Comparison of ENCODE assay signal across 8 cellular contexts in genomic region chr4:89294583-89295244, GRCh38. TPM values are rescaled to one million over a fixed set of nuclear protein-coding genes. Genes with fewer than 3 reads are reported as not detected.
DNase-seq lines count a peak whose midpoint lies in the region; ATAC-seq and TF ChIP-seq lines count a peak whose summit lies in the region.

No MANE protein-coding gene starts in this region.

- H3K4me1 ChIP-seq in uterus = no peaks in the 10 kb centered on the region

- no peaks in the 10 kb centered on the region for H3K27me3 Mint-ChIP-seq in activated naive CD8-positive, alpha-beta T cell treated with anti-CD3 and anti-CD28 coated beads, Interleukin-2, amount 50 U/mL, for 24 hours

- no peak overlapping the region for H3K4me3 ChIP-seq in uterus

- no peaks in the 10 kb centered on the region for H3K9me3 ChIP-seq in uterus

- H3K27ac Mint-ChIP-seq in activated naive CD8-positive, alpha-beta T cell treated with anti-CD3 and anti-CD28 coated beads, Interleukin-2, amount 50 U/mL, for 24 hours = peak overlapping the region; percentile 95

- TF ChIP-seq POLR2A in uterus (IDR thresholded peaks at IDR 0.05) = no peak

- ATAC-seq in GM19452 (IDR thresholded peaks at IDR 0.05; ENCODE audit: unreplicated experiment) (peak; percentile 79), HG03432 (IDR thresholded peaks at IDR 0.05; ENCODE audit: unreplicated experiment) (peak; percentile 81)
- ATAC-seq in activated naive CD8-positive, alpha-beta T cell treated with anti-CD3 and anti-CD28 coated beads, Interleukin-2, amount 50 U/mL, for 24 hours = peak; percentile 76

- no peak for TF ChIP-seq CTCF in uterus (IDR thresholded peaks at IDR 0.05)

- peak overlapping the region; percentile 54 for H3K4me3 Mint-ChIP-seq in activated naive CD8-positive, alpha-beta T cell treated with anti-CD3 and anti-CD28 coated beads, Interleukin-2, amount 50 U/mL, for 24 hours

- no peak overlapping the region for H3K27ac ChIP-seq in uterus

- no peaks in the 10 kb centered on the region for H3K36me3 ChIP-seq in uterus

- peaks cover 4% of the 10 kb centered on the region for H3K36me3 Mint-ChIP-seq in activated naive CD8-positive, alpha-beta T cell treated with anti-CD3 and anti-CD28 coated beads, Interleukin-2, amount 50 U/mL, for 24 hours (ENCODE audit: low read depth)

- H3K4me1 Mint-ChIP-seq in activated naive CD8-positive, alpha-beta T cell treated with anti-CD3 and anti-CD28 coated beads, Interleukin-2, amount 50 U/mL, for 24 hours = peaks cover 96% of the 10 kb centered on the region

- DNase-seq in DMS53 (lab: John Stamatoyannopoulos, UW) (peak; percentile 23), uterus (no peak), amniotic stem cell (lab: John Stamatoyannopoulos, UW) (no peak), NCI-H187 (lab: John Stamatoyannopoulos, UW) (no peak), SK-N-DZ (ENCODE audit: low spot score) (no peak)
- DNase-seq in activated naive CD8-positive, alpha-beta T cell treated with anti-CD3 and anti-CD28 coated beads, Interleukin-2, amount 50 U/mL, for 24 hours = no peak

- no peaks in the 10 kb centered on the region for H3K27me3 ChIP-seq in uterus

- no peaks in the 10 kb centered on the region for H3K9me3 Mint-ChIP-seq in activated naive CD8-positive, alpha-beta T cell treated with anti-CD3 and anti-CD28 coated beads, Interleukin-2, amount 50 U/mL, for 24 hours

- intact Hi-C loops in uterus (cut with DNase I; ENCODE audit: low total_unique reads) = no loop called here

RNA-seq across cellular contexts. Expression of gene GPRIN3, which starts 12.9 kb away (rescaled TPM):
- 1 to 10 TPM; 1.2 to 9.7 (median 3.2) TPM for total RNA-seq in uterus
- polyA plus RNA-seq in SK-N-DZ (2014; cell fraction: cytosol; rRNA removed) = 1.9 and 2.5 TPM in 2 replicates
- 1.1 and 1.6 TPM in 2 replicates for polyA plus RNA-seq in SK-N-DZ (2014; cell fraction: nucleus; rRNA removed)
